34 cellular contexts compared by ENCODE assay signal in genomic region chr20:47703748-47704147, GRCh38.
A peak's percentile ranks its signal among the peaks of the same experiment; 100 is the strongest.
DNase-seq lines count a peak whose midpoint lies in the region; ATAC-seq, FAIRE-seq and TF ChIP-seq lines count a peak whose summit lies in the region.
"Had no signal": no experiment of that assay in that cellular context is flagged by ENCODE, and none has a peak within 500 bp of the region (broad histone marks: within the 10 kb centered on the region; RNA-seq: fewer than 3 reads in every experiment).

No MANE protein-coding gene starts in this region.

- H3K27ac ChIP-seq in GM12878 (ENCODE audit: control insufficient read depth, insufficient read depth), result no peak overlapping the region
- H3K27ac ChIP-seq: lower lobe of right lung, SJSA1, thyroid gland had no signal

- FAIRE-seq in HTR-8/SVneo (lab: Jason Lieb, UNC) (peak; percentile 66), GM12878 (lab: Jason Lieb, UNC) (no peak)
- FAIRE-seq: D721Med, GM12891, RCC 7860 had no signal

- H3K36me3 Mint-ChIP-seq in effector memory CD8-positive, alpha-beta T cell (ENCODE audit: insufficient read depth), result no peaks in the 10 kb centered on the region
- H3K36me3 Mint-ChIP-seq in stimulated activated naive B cell treated with anti-CD40 and anti-IgM and Interleukin-4, amounts not matched to agents 10 μg/mL and 1 μg/mL and 100 μg/mL, for 72 hours, result peaks cover 0 to 2% of the 10 kb centered on the region in 2 donors
- H3K36me3 Mint-ChIP-seq: naive thymus-derived CD8-positive, alpha-beta T cell had no signal

- H2AFZ ChIP-seq in GM12878 (ENCODE audit: control insufficient read depth, low read depth, low read length), result no peak overlapping the region

- H4K20me1 ChIP-seq in GM12878 (ENCODE audit: control insufficient read depth, insufficient read depth), result no peaks in the 10 kb centered on the region

- no peak overlapping the region for H3K9ac ChIP-seq in GM12878 (ENCODE audit: control insufficient read depth, insufficient read depth, low read length)

- in situ Hi-C loops in GM12878 (cut with MboI), result no loop called here

- peaks cover 13% of the 10 kb centered on the region for H3K4me1 ChIP-seq in GM12878 (ENCODE audit: control insufficient read depth, insufficient read depth, low read length)

- ATAC-seq in GM12878 (no peak), HG03571 (IDR thresholded peaks at IDR 0.05; ENCODE audit: unreplicated experiment) (no peak)
- ATAC-seq in effector memory CD8-positive, alpha-beta T cell (replicated peaks), result no peak
- ATAC-seq in stimulated activated naive B cell treated with anti-CD40 and anti-IgM and Interleukin-4, amounts not matched to agents 10 μg/mL and 1 μg/mL and 100 μg/mL, for 72 hours (replicated peaks), result no peak
- ATAC-seq: activated naive CD8-positive, alpha-beta T cell treated with anti-CD3 and anti-CD28 coated beads, Interleukin-2, amount 50 U/mL, for 24 hours; activated T-cell treated with anti-CD3 and anti-CD28 coated beads, Interleukin-2, amount 50 U/mL, for 72 hours; lower lobe of right lung; naive thymus-derived CD8-positive, alpha-beta T cell; sciatic nerve had no signal

- H3K27me3 Mint-ChIP-seq in effector memory CD8-positive, alpha-beta T cell, result peaks cover 20 to 67% of the 10 kb centered on the region in 2 donors
- H3K27me3 Mint-ChIP-seq in stimulated activated naive B cell treated with anti-CD40 and anti-IgM and Interleukin-4, amounts not matched to agents 10 μg/mL and 1 μg/mL and 100 μg/mL, for 72 hours, result peaks cover 11 to 15% of the 10 kb centered on the region in 2 donors
- H3K27me3 Mint-ChIP-seq: progenitor cell of endocrine pancreas had no signal

- no peaks in the 10 kb centered on the region for H3K79me2 ChIP-seq in GM12878 (ENCODE audit: control insufficient read depth, insufficient read depth, low read length)

- TF ChIP-seq RAD21 in GM12878 (IDR thresholded peaks at IDR 0.05; ENCODE audit: insufficient read depth, low read depth, low read length), result no peak

- no peak for TF ChIP-seq EP300 in GM12878 (IDR thresholded peaks at IDR 0.05; ENCODE audit: borderline replicate concordance in 1 of 2, control insufficient read depth in 1 of 2, low read depth in 2 of 2, low read length in 2 of 2)

- H3K9me3 Mint-ChIP-seq in effector memory CD8-positive, alpha-beta T cell, result no peaks in the 10 kb centered on the region
- no peaks in the 10 kb centered on the region for H3K9me3 Mint-ChIP-seq in stimulated activated naive B cell treated with anti-CD40 and anti-IgM and Interleukin-4, amounts not matched to agents 10 μg/mL and 1 μg/mL and 100 μg/mL, for 72 hours
- H3K9me3 Mint-ChIP-seq: activated naive CD8-positive, alpha-beta T cell treated with anti-CD3 and anti-CD28 coated beads, Interleukin-2, amount 50 U/mL, for 24 hours; activated T-cell treated with anti-CD3 and anti-CD28 coated beads, Interleukin-2, amount 50 U/mL, for 72 hours; CD4-positive, alpha-beta T cell; H9; naive thymus-derived CD8-positive, alpha-beta T cell had no signal

- no peaks in the 10 kb centered on the region for H3K27me3 ChIP-seq in GM12878 (replicated peaks in 1 of 2; ENCODE audit: control insufficient read depth in 2 of 2, insufficient read depth in 2 of 2, low read length in 1 of 2)
- H3K27me3 ChIP-seq: thyroid gland had no signal

- H3K9me3 ChIP-seq in GM12878 (replicated peaks; ENCODE audit: control insufficient read depth, insufficient read depth, low read length), result no peaks in the 10 kb centered on the region
- H3K9me3 ChIP-seq: lower lobe of right lung, SJSA1, thyroid gland had no signal

- CTCF ChIA-PET in GM12878 (lab: Yijun Ruan, JAX), result interaction anchor here (0.9 kb wide), 1 partner anchor 712 kb away, joined by 3 read pairs; no protein-coding TSS in a partner anchor

- BruUV-seq in GM12878 (replicated peaks; lab: Mats Ljungman, UMichigan), result no TSS peak

- no peak for TF ChIP-seq POLR2A in GM12878 (IDR thresholded peaks at IDR 0.05; ENCODE audit: low read depth, low read length)

- RAD21 ChIA-PET in GM12878 (lab: Charles Lee; ENCODE audit: unreplicated experiment), result no interaction called here

- intact Hi-C loops in GM12878 (cut with micrococcal nuclease; ENCODE audit: unreplicated experiment), result no loop called here

- DNase-seq in AG10803 (ENCODE audit: low read depth), result peak; percentile 11
- no peak for DNase-seq in HTR-8/SVneo (ENCODE audit: insufficient read length, low spot score)
- no peak for DNase-seq in GM12878 (ENCODE audit: low read depth, low spot score)
- peak; percentile 19 for DNase-seq in fibroblast of the aortic adventitia (ENCODE audit: low read depth)
- no peak for DNase-seq in effector memory CD8-positive, alpha-beta T cell
- no peak for DNase-seq in stimulated activated naive CD4-positive, alpha-beta T cell treated with Interleukin-2 at 50 U/mL for 16 hours (lab: John Stamatoyannopoulos, UW)
- no peak for DNase-seq in stimulated activated naive B cell treated with anti-CD40 and anti-IgM and Interleukin-4, amounts not matched to agents 10 μg/mL and 1 μg/mL and 100 μg/mL, for 72 hours
- DNase-seq: activated CD4-positive, alpha-beta T cell treated with anti-CD3 and anti-CD28 coated beads, Interleukin-2, amount 50 U/mL, for 48 hours; activated CD4-positive, CD25-positive, alpha-beta regulatory T cell treated with anti-CD3 and anti-CD28 coated beads, Interleukin-2, amount 50 U/mL, for 72 hours; activated naive CD8-positive, alpha-beta T cell treated with anti-CD3 and anti-CD28 coated beads, Interleukin-2, amount 50 U/mL, for 24 hours; activated T-cell treated with anti-CD3 and anti-CD28 coated beads, Interleukin-2, amount 50 U/mL, for 72 hours; CD4-positive, alpha-beta T cell; cerebellar nuclear complex; glutamatergic neuron; H9; Karpas-422; lower lobe of right lung; MV-4-11; naive thymus-derived CD8-positive, alpha-beta T cell; NCI-H1436 treated with DMSO at 0.1 percent for 48 hours; NCI-H2081 treated with DMSO at 0.1 percent for 48 hours; NCI-H446 treated with DMSO at 0.1 percent for 48 hours; NCI-H774; nucleus accumbens; stimulated activated CD4-positive, alpha-beta T cell treated with anti-CD3 and anti-CD28 coated beads, Interleukin-2, amount 100 ng/mL, for 48 hours; T-helper 1 cell; thyroid gland had no signal

- no peak overlapping the region for H3K4me3 Mint-ChIP-seq in effector memory CD8-positive, alpha-beta T cell
- H3K4me3 Mint-ChIP-seq in stimulated activated naive B cell treated with anti-CD40 and anti-IgM and Interleukin-4, amounts not matched to agents 10 μg/mL and 1 μg/mL and 100 μg/mL, for 72 hours, result no peak overlapping the region
- H3K4me3 Mint-ChIP-seq: activated naive CD8-positive, alpha-beta T cell treated with anti-CD3 and anti-CD28 coated beads, Interleukin-2, amount 50 U/mL, for 24 hours; activated T-cell treated with anti-CD3 and anti-CD28 coated beads, Interleukin-2, amount 50 U/mL, for 72 hours; CD4-positive, alpha-beta T cell; H9; naive thymus-derived CD8-positive, alpha-beta T cell had no signal

- H3K4me1 Mint-ChIP-seq in effector memory CD8-positive, alpha-beta T cell (ENCODE audit: low read depth in 2 of 2), result no peaks in the 10 kb centered on the region
- H3K4me1 Mint-ChIP-seq in stimulated activated naive B cell treated with anti-CD40 and anti-IgM and Interleukin-4, amounts not matched to agents 10 μg/mL and 1 μg/mL and 100 μg/mL, for 72 hours, result peaks cover 25 to 32% of the 10 kb centered on the region in 2 donors
- H3K4me1 Mint-ChIP-seq: activated naive CD8-positive, alpha-beta T cell treated with anti-CD3 and anti-CD28 coated beads, Interleukin-2, amount 50 U/mL, for 24 hours; naive thymus-derived CD8-positive, alpha-beta T cell had no signal

- H3K36me3 ChIP-seq in GM12878 (ENCODE audit: control insufficient read depth in 2 of 2, insufficient read depth in 2 of 2, low read length in 1 of 2), result no peaks in the 10 kb centered on the region
- H3K36me3 ChIP-seq: lower lobe of right lung, SJSA1, thyroid gland had no signal

- POLR2A ChIA-PET in GM12878 (lab: Charles Lee), result no interaction called here

- SMC1A ChIA-PET in GM12878 (lab: Charles Lee; ENCODE audit: uncharacterized antibody, unreplicated experiment), result no interaction called here

- 55% methylated on average over 5 of the region's 5 CpGs for WGBS in GM12878 (ENCODE audit: insufficient coverage, insufficient replicate concordance, low lambda C conversion rate, missing lambda C conversion rate)

- no peak overlapping the region for H3K4me2 ChIP-seq in GM12878 (ENCODE audit: control insufficient read depth, insufficient read depth)

- no peak overlapping the region for H3K27ac Mint-ChIP-seq in effector memory CD8-positive, alpha-beta T cell
- H3K27ac Mint-ChIP-seq in stimulated activated naive B cell treated with anti-CD40 and anti-IgM and Interleukin-4, amounts not matched to agents 10 μg/mL and 1 μg/mL and 100 μg/mL, for 72 hours, result no peak overlapping the region
- H3K27ac Mint-ChIP-seq: activated naive CD8-positive, alpha-beta T cell treated with anti-CD3 and anti-CD28 coated beads, Interleukin-2, amount 50 U/mL, for 24 hours; activated T-cell treated with anti-CD3 and anti-CD28 coated beads, Interleukin-2, amount 50 U/mL, for 72 hours; CD4-positive, alpha-beta T cell; H9; naive thymus-derived CD8-positive, alpha-beta T cell; progenitor cell of endocrine pancreas had no signal

- TF ChIP-seq CTCF in AG10803 (conservative IDR thresholded peaks at IDR 0.05; ENCODE audit: low read length), result no peak
- no peak for TF ChIP-seq CTCF in GM12878 (IDR thresholded peaks at IDR 0.05 in 2 of 3, conservative IDR thresholded peaks at IDR 0.05 in 1 of 3; ENCODE audit: control insufficient read depth in 2 of 3, extremely low read depth in 1 of 3, insufficient read depth in 1 of 3, low read depth in 3 of 3, low read length in 3 of 3)
- TF ChIP-seq CTCF in fibroblast of the aortic adventitia (IDR thresholded peaks at IDR 0.05; ENCODE audit: insufficient read depth, low read length), result no peak

- H3K4me3 ChIP-seq in AG10803 (ENCODE audit: low read length) (no peak overlapping the region), GM12878 (no peak overlapping the region), fibroblast of the aortic adventitia (ENCODE audit: low read depth, low read length) (no peak overlapping the region)
- H3K4me3 ChIP-seq: lower lobe of right lung, SJSA1, thyroid gland had no signal

TF ChIP-seq in GM12878, 131 proteins besides CTCF, POLR2A, EP300 and RAD21 (continues in another document):
- TF ChIP-seq MEF2B (IDR thresholded peaks at IDR 0.05; ENCODE audit: partially characterized antibody, poor library complexity, severe bottlenecking), result no peak
- TF ChIP-seq GATAD2B (conservative IDR thresholded peaks at IDR 0.05; ENCODE audit: low read depth), result no peak
- no peak for TF ChIP-seq CBX3 (IDR thresholded peaks at IDR 0.05; ENCODE audit: borderline replicate concordance, low read depth)
- no peak for TF ChIP-seq PKNOX1 (IDR thresholded peaks at IDR 0.05)
- TF ChIP-seq STAT3 (IDR thresholded peaks at IDR 0.05; ENCODE audit: low read depth, low read length), result no peak

Comparison
In these comparisons a context has a peak if more than half of its experiments do, and no peak if none do; other contexts are left out.
1. DNase-seq: peak in AG10803 (single experiment) and fibroblast of the aortic adventitia (single experiment); none in HTR-8/SVneo (single experiment), GM12878 (single experiment), effector memory CD8-positive, alpha-beta T cell (0 of 3), stimulated activated naive CD4-positive, alpha-beta T cell treated with Interleukin-2 at 50 U/mL for 16 hours (single experiment) and stimulated activated naive B cell treated with anti-CD40 and anti-IgM and Interleukin-4, amounts not matched to agents 10 μg/mL and 1 μg/mL and 100 μg/mL, for 72 hours (single experiment).